In genomic region chr2:601387-601698, GRCh38 we compare ENCODE assay signal across 16 cellular contexts.
"Had no signal": no experiment of that assay in that cellular context is flagged by ENCODE, and none has a peak within 500 bp of the region (broad histone marks: within the 10 kb centered on the region; RNA-seq: fewer than 3 reads in every experiment).

No MANE protein-coding gene starts in this region.

- H3K27ac ChIP-seq: coronary artery, esophagus muscularis mucosa, foreskin keratinocyte, gastroesophageal sphincter, heart right ventricle, left lung, lower lobe of right lung had no signal

- H3K9me3 Mint-ChIP-seq: dendritic cell treated with granulocyte-macrophage colony-stimulating factor and Interleukin-4, amounts not matched to agents 40 ng/mL and 50 ng/mL, for 4 days; effector memory CD8-positive, alpha-beta T cell; mesothelial cell of epicardium had no signal

- H3K4me3 Mint-ChIP-seq: dendritic cell treated with granulocyte-macrophage colony-stimulating factor and Interleukin-4, amounts not matched to agents 40 ng/mL and 50 ng/mL, for 4 days; effector memory CD8-positive, alpha-beta T cell; mesothelial cell of epicardium had no signal

- H3K27ac Mint-ChIP-seq: dendritic cell treated with granulocyte-macrophage colony-stimulating factor and Interleukin-4, amounts not matched to agents 40 ng/mL and 50 ng/mL, for 4 days; effector memory CD8-positive, alpha-beta T cell; mesothelial cell of epicardium had no signal

- DNase-seq: effector CD8-positive, alpha-beta T cell; effector memory CD8-positive, alpha-beta T cell; foreskin keratinocyte; heart right ventricle; hippocampal formation; left cardiac atrium; left lung; left ventricle myocardium superior; lower lobe of right lung; mesenchymal stem cell; mucosa of descending colon had no signal

- ATAC-seq: effector memory CD8-positive, alpha-beta T cell; foreskin keratinocyte; gastroesophageal sphincter; left cardiac atrium; left lung; left ventricle myocardium superior; lower lobe of right lung; mucosa of descending colon had no signal

- H3K4me3 ChIP-seq: coronary artery, esophagus muscularis mucosa, gastroesophageal sphincter, heart right ventricle, left lung, lower lobe of right lung, mucosa of descending colon had no signal

- H3K9me3 ChIP-seq: esophagus muscularis mucosa, gastroesophageal sphincter, heart right ventricle, left lung, lower lobe of right lung, mucosa of descending colon had no signal

- H3K36me3 Mint-ChIP-seq: mesothelial cell of epicardium had no signal

- H3K27me3 Mint-ChIP-seq: dendritic cell treated with granulocyte-macrophage colony-stimulating factor and Interleukin-4, amounts not matched to agents 40 ng/mL and 50 ng/mL, for 4 days; effector memory CD8-positive, alpha-beta T cell had no signal

- H3K36me3 ChIP-seq: esophagus muscularis mucosa, gastroesophageal sphincter, heart right ventricle, left lung, lower lobe of right lung had no signal

- H3K4me1 Mint-ChIP-seq: mesothelial cell of epicardium had no signal

- H3K27me3 ChIP-seq: foreskin keratinocyte, gastroesophageal sphincter, left lung had no signal

- H3K4me1 ChIP-seq: esophagus muscularis mucosa, foreskin keratinocyte, gastroesophageal sphincter, heart right ventricle, left lung, lower lobe of right lung had no signal
